26 cellular contexts compared by ENCODE assay signal in genomic region chr12:118512669-118513068, GRCh38.
"Had no signal": no experiment of that assay in that cellular context is flagged by ENCODE, and none has a peak within 500 bp of the region (broad histone marks: within the 10 kb centered on the region; RNA-seq: fewer than 3 reads in every experiment).

No MANE protein-coding gene starts in this region.

- ATAC-seq: stimulated activated effector memory CD8-positive, alpha-beta T cell treated with anti-CD3 and anti-CD28 coated beads, Interleukin-12 subunit alpha, Interleukin-12 subunit beta, amount 100 ng/mL, for 72 hours; stimulated activated naive B cell treated with anti-CD40 and anti-IgM and Interleukin-4, amounts not matched to agents 10 μg/mL and 1 μg/mL and 100 μg/mL, for 72 hours; stimulated activated naive CD8-positive, alpha-beta T cell treated with anti-CD3 and anti-CD28 coated beads, Interleukin-15, amount 100 ng/mL, for 72 hours; stimulated activated naive CD8-positive, alpha-beta T cell treated with anti-CD3 and anti-CD28 coated beads, Interleukin-15, Interleukin-2, amounts not matched to agents 100 U/mL and 50 U/mL, for 24 hours; upper lobe of right lung had no signal

- H3K9me3 Mint-ChIP-seq: type B pancreatic cell had no signal

- H3K27ac ChIP-seq: stomach, suprapubic skin, testis, thoracic aorta, thyroid gland, tibial artery, tibial nerve, transverse colon, upper lobe of left lung, upper lobe of right lung, uterus, vagina had no signal

- H3K27me3 Mint-ChIP-seq: stimulated activated naive CD8-positive, alpha-beta T cell treated with anti-CD3 and anti-CD28 coated beads, Interleukin-15, Interleukin-2, amounts not matched to agents 100 ng/mL and 50 ng/mL, for 24 hours had no signal

- H3K4me3 Mint-ChIP-seq: stimulated activated effector memory CD8-positive, alpha-beta T cell treated with anti-CD3 and anti-CD28 coated beads, Interleukin-12 subunit alpha, Interleukin-12 subunit beta, amount 100 ng/mL, for 72 hours; stimulated activated naive B cell treated with anti-CD40 and anti-IgM and Interleukin-4, amounts not matched to agents 10 μg/mL and 1 μg/mL and 100 μg/mL, for 72 hours; stimulated activated naive CD8-positive, alpha-beta T cell treated with anti-CD3 and anti-CD28 coated beads, Interleukin-15, amount 100 ng/mL, for 72 hours; stimulated activated naive CD8-positive, alpha-beta T cell treated with anti-CD3 and anti-CD28 coated beads, Interleukin-15, Interleukin-2, amounts not matched to agents 100 ng/mL and 50 ng/mL, for 24 hours; type B pancreatic cell had no signal

- H3K27ac Mint-ChIP-seq: stimulated activated effector memory CD8-positive, alpha-beta T cell treated with anti-CD3 and anti-CD28 coated beads, Interleukin-12 subunit alpha, Interleukin-12 subunit beta, amount 100 ng/mL, for 72 hours; stimulated activated naive B cell treated with anti-CD40 and anti-IgM and Interleukin-4, amounts not matched to agents 10 μg/mL and 1 μg/mL and 100 μg/mL, for 72 hours; stimulated activated naive CD8-positive, alpha-beta T cell treated with anti-CD3 and anti-CD28 coated beads, Interleukin-15, amount 100 ng/mL, for 72 hours; stimulated activated naive CD8-positive, alpha-beta T cell treated with anti-CD3 and anti-CD28 coated beads, Interleukin-15, Interleukin-2, amounts not matched to agents 100 ng/mL and 50 ng/mL, for 24 hours; type B pancreatic cell had no signal

- H3K4me1 ChIP-seq: stomach, suprapubic skin, testis, thyroid gland, tibial artery, tibial nerve, transverse colon, upper lobe of left lung, upper lobe of right lung, uterus, vagina had no signal

- H3K9me3 ChIP-seq: stomach, testis, thoracic aorta, thyroid gland, transverse colon, upper lobe of right lung, uterus, vagina had no signal

- DNase-seq: stimulated activated CD4-positive, alpha-beta T cell treated with anti-CD3 and anti-CD28 coated beads, Interleukin-2, amount 100 ng/mL, for 48 hours; stimulated activated CD4-positive, alpha-beta T cell treated with anti-CD3 and anti-CD28 coated beads, Interleukin-4, amount 100 ng/mL, for 1 hour; stimulated activated CD4-positive, alpha-beta T cell treated with anti-CD3 and anti-CD28 coated beads, Interleukin-4, amount 100 ng/mL, for 24 hours; stimulated activated CD4-positive, alpha-beta T cell treated with anti-CD3 and anti-CD28 coated beads, Interleukin-4, amount 100 ng/mL, for 4 hours; stimulated activated CD8-positive, alpha-beta memory T cell treated with anti-CD3 and anti-CD28 coated beads, Interleukin-4, amount 100 ng/mL, for 48 hours; stimulated activated naive B cell treated with anti-CD40 and anti-IgM and Interleukin-4, amounts not matched to agents 10 μg/mL and 1 μg/mL and 100 μg/mL, for 72 hours; stimulated activated naive CD4-positive, alpha-beta T cell; stimulated activated naive CD4-positive, alpha-beta T cell treated with Interleukin-2 at 50 U/mL for 16 hours; stimulated activated naive CD8-positive, alpha-beta T cell treated with anti-CD3 and anti-CD28 coated beads, Interleukin-15, amount 100 ng/mL, for 72 hours; stimulated activated naive CD8-positive, alpha-beta T cell treated with anti-CD3 and anti-CD28 coated beads, Interleukin-15, Interleukin-2, amounts not matched to agents 100 U/mL and 50 U/mL, for 24 hours; stomach; testis; thyroid gland; tibial artery; transverse colon; trophoblast cell; upper lobe of left lung; upper lobe of right lung; uterus had no signal

- H3K36me3 Mint-ChIP-seq: stimulated activated effector memory CD8-positive, alpha-beta T cell treated with anti-CD3 and anti-CD28 coated beads, Interleukin-12 subunit alpha, Interleukin-12 subunit beta, amount 100 ng/mL, for 72 hours; stimulated activated naive B cell treated with anti-CD40 and anti-IgM and Interleukin-4, amounts not matched to agents 10 μg/mL and 1 μg/mL and 100 μg/mL, for 72 hours; type B pancreatic cell had no signal

- H3K36me3 ChIP-seq: stomach, suprapubic skin, thoracic aorta, thyroid gland, tibial artery, tibial nerve, transverse colon, upper lobe of left lung, upper lobe of right lung, uterus, vagina had no signal

- H3K27me3 ChIP-seq: stomach, suprapubic skin, testis, thyroid gland, tibial artery, tibial nerve, transverse colon, upper lobe of left lung, upper lobe of right lung, uterus, vagina had no signal

- H3K4me3 ChIP-seq: stomach, suprapubic skin, testis, thoracic aorta, thyroid gland, tibial artery, tibial nerve, transverse colon, upper lobe of left lung, upper lobe of right lung, uterus, vagina had no signal

- H3K4me1 Mint-ChIP-seq: stimulated activated effector memory CD8-positive, alpha-beta T cell treated with anti-CD3 and anti-CD28 coated beads, Interleukin-12 subunit alpha, Interleukin-12 subunit beta, amount 100 ng/mL, for 72 hours; stimulated activated naive B cell treated with anti-CD40 and anti-IgM and Interleukin-4, amounts not matched to agents 10 μg/mL and 1 μg/mL and 100 μg/mL, for 72 hours; stimulated activated naive CD8-positive, alpha-beta T cell treated with anti-CD3 and anti-CD28 coated beads, Interleukin-15, amount 100 ng/mL, for 72 hours had no signal
